Comparison of ENCODE assay signal across 8 cellular contexts in the genomic region with DNA sequence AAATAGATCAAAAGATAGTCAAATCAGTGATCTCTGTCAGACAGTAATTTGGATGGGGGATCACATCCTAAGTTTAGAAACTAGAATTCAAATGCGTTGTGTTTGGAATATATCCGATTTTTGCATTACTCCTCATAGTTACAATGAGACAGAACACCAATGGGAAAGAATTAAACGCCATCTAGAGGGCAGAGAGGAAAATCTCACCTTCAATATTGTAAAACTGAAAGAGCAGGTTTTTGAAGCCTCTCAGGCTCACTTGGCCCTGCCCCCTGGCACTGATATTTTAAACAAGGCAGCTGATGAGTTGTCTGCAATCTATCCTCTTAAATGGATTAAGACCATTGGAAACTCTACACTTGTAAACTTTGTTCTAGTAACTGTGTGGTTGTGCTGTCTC. TPM values are rescaled to one million over a fixed set of nuclear protein-coding genes. Genes with fewer than 3 reads are reported as not detected.
DNase-seq lines count a peak whose midpoint lies in the region; ATAC-seq and TF ChIP-seq lines count a peak whose summit lies in the region.

No MANE protein-coding gene starts in this region.

- no peak overlapping the region for H3K27ac ChIP-seq in RWPE2 (ENCODE audit: poor library complexity, severe bottlenecking)

- no peaks in the 10 kb centered on the region for H3K36me3 ChIP-seq in RWPE2 (ENCODE audit: low read depth)
- no peaks in the 10 kb centered on the region for H3K36me3 ChIP-seq in BE2C

- no peak overlapping the region for H3K4me3 ChIP-seq in GM12875 (ENCODE audit: low read depth, low read length)
- no peak overlapping the region for H3K4me3 ChIP-seq in RWPE2 (ENCODE audit: severe bottlenecking)
- no peak overlapping the region for H3K4me3 ChIP-seq in BE2C (ENCODE audit: low read depth, low read length)

- TF ChIP-seq CTCF in AG09319 (IDR thresholded peaks at IDR 0.05; ENCODE audit: low read depth, low read length) (peak; percentile 49), GM12875 (IDR thresholded peaks at IDR 0.05; ENCODE audit: borderline replicate concordance, insufficient read depth, low read depth, low read length) (peak; percentile 32; the same call in 1 of the 2 replicates), RWPE2 (IDR thresholded peaks at IDR 0.05; ENCODE audit: poor library complexity, severe bottlenecking) (peak; percentile 30), BE2C (IDR thresholded peaks at IDR 0.05; ENCODE audit: low read depth, low read length) (no peak)

- H3K27me3 ChIP-seq in RWPE2 (ENCODE audit: insufficient read depth, poor library complexity, severe bottlenecking), result peaks cover 36% of the 10 kb centered on the region
- no peaks in the 10 kb centered on the region for H3K27me3 ChIP-seq in BE2C

- H3K9me3 ChIP-seq in RWPE2 (ENCODE audit: severe bottlenecking), result no peaks in the 10 kb centered on the region
- H3K9me3 ChIP-seq in BE2C, result no peaks in the 10 kb centered on the region

- H3K4me1 ChIP-seq in RWPE2 (ENCODE audit: insufficient read depth, poor library complexity, severe bottlenecking) (no peaks in the 10 kb centered on the region), BE2C (no peaks in the 10 kb centered on the region)

- ATAC-seq in RWPE2 (ENCODE audit: low read depth) (no peak), GM18498 (IDR thresholded peaks at IDR 0.05; ENCODE audit: unreplicated experiment) (no peak)

- DNase-seq in AG09319 (ENCODE audit: extremely low read depth, low read depth) (no peak), RWPE2 (ENCODE audit: low spot score) (no peak), kidney glomerular epithelial cell (lab: John Stamatoyannopoulos, UW) (peak; percentile 37), H4 (ENCODE audit: low spot score) (no peak), BE2C (no peak)
- DNase-seq in activated CD4-positive, alpha-beta T cell treated with anti-CD3 and anti-CD28 coated beads, Interleukin-2, amount 50 U/mL, for 1 hour, result no peak

RNA-seq across cellular contexts. Expression of a gene that starts 17.7 kb away (rescaled TPM):
- total RNA-seq in H4 (2014; rRNA removed; shearing (Covaris generic)), result 0.06 TPM in 1 of 2 replicates, not detected in the other
- not detected for polyA plus RNA-seq in BE2C (2012; ENCODE audit: insufficient read depth, insufficient read length, low read depth)

RNA-seq across cellular contexts. Expression of a gene that starts 43.5 kb away (rescaled TPM):
- total RNA-seq in H4 (2014; rRNA removed; shearing (Covaris generic)), result not detected in 2 replicates
- 0.59 TPM for polyA plus RNA-seq in BE2C (2012; ENCODE audit: insufficient read depth, insufficient read length, low read depth)
